In genomic region chr1:225651376-225651871, GRCh38 we compare ENCODE assay signal across 8 cellular contexts. TPM values are rescaled to one million over a fixed set of nuclear protein-coding genes. Genes with fewer than 3 reads are reported as not detected.
DNase-seq lines count a peak whose midpoint lies in the region; ATAC-seq and TF ChIP-seq lines count a peak whose summit lies in the region.

No MANE protein-coding gene starts in this region.

- H3K36me3 ChIP-seq in heart left ventricle: no peaks in the 10 kb centered on the region
- no peaks in the 10 kb centered on the region for H3K36me3 ChIP-seq in transverse colon

- ATAC-seq in heart left ventricle: no peak
- ATAC-seq in Right ventricle myocardium superior (ENCODE audit: poor library complexity): no peak
- ATAC-seq in activated naive CD8-positive, alpha-beta T cell treated with anti-CD3 and anti-CD28 coated beads, Interleukin-2, amount 50 U/mL, for 24 hours: no peak
- no peak for ATAC-seq in GM21526 (IDR thresholded peaks at IDR 0.05; ENCODE audit: low FRiP score, unreplicated experiment)
- ATAC-seq in GM18502 (IDR thresholded peaks at IDR 0.05; ENCODE audit: poor library complexity, unreplicated experiment): no peak

- H3K27me3 Mint-ChIP-seq in activated naive CD8-positive, alpha-beta T cell treated with anti-CD3 and anti-CD28 coated beads, Interleukin-2, amount 50 U/mL, for 24 hours: peaks cover 48% of the 10 kb centered on the region

- TF ChIP-seq POLR2A in heart left ventricle (IDR thresholded peaks at IDR 0.05): no peak
- TF ChIP-seq POLR2A in transverse colon (IDR thresholded peaks at IDR 0.05): no peak

- TF ChIP-seq CTCF in heart left ventricle (IDR thresholded peaks at IDR 0.05): no peak
- no peak for TF ChIP-seq CTCF in transverse colon (IDR thresholded peaks at IDR 0.05)

- no peak overlapping the region for H3K27ac Mint-ChIP-seq in activated naive CD8-positive, alpha-beta T cell treated with anti-CD3 and anti-CD28 coated beads, Interleukin-2, amount 50 U/mL, for 24 hours

- H3K27me3 ChIP-seq in heart left ventricle: peaks cover 0 to 6% (median 0%) of the 10 kb centered on the region in 9 donors
- no peaks in the 10 kb centered on the region for H3K27me3 ChIP-seq in transverse colon

- intact Hi-C loops in heart left ventricle (cut with DNase I) (loop anchor here (5.0 to 10.0 kb wide), 16 partner anchors 39 to 177 kb away; no protein-coding TSS in a partner anchor), Right ventricle myocardium superior (cut with DNase I) (loop anchor here (10.0 kb wide), 1 partner anchor 167 kb away; no protein-coding TSS in a partner anchor), transverse colon (cut with DNase I; ENCODE audit: low total_unique reads) (loop anchor here (5.0 to 10.0 kb wide), 2 partner anchors 126 to 167 kb away; partner anchors contain the start of gene SRP9)

- H3K4me1 Mint-ChIP-seq in activated naive CD8-positive, alpha-beta T cell treated with anti-CD3 and anti-CD28 coated beads, Interleukin-2, amount 50 U/mL, for 24 hours: peaks cover 12% of the 10 kb centered on the region

- H3K4me3 ChIP-seq in heart left ventricle: peak overlapping the region; percentile 80 to 99 (median 92)
- H3K4me3 ChIP-seq in transverse colon: peak overlapping the region; percentile 63 to 97 (median 84)

- H3K9me3 ChIP-seq in heart left ventricle (no peaks in the 10 kb centered on the region), transverse colon (no peaks in the 10 kb centered on the region)

- in situ Hi-C loops in transverse colon (cut with MboI; ENCODE audit: low pct_ligation_motif_present in 1 of 4, low pct_unique_long_range_greater_than_20kb in 1 of 4, low sequenced_read_pairs in 3 of 4): no loop called here

- no peak for TF ChIP-seq EP300 in transverse colon (IDR thresholded peaks at IDR 0.05; ENCODE audit: low read depth)

- peaks cover 0 to 70% (median 42%) of the 10 kb centered on the region in 12 donors for H3K4me1 ChIP-seq in heart left ventricle
- peaks cover 0 to 26% (median 4%) of the 10 kb centered on the region in 4 donors for H3K4me1 ChIP-seq in transverse colon

- no peak for DNase-seq in heart left ventricle
- no peak for DNase-seq in Right ventricle myocardium superior
- DNase-seq in activated naive CD8-positive, alpha-beta T cell treated with anti-CD3 and anti-CD28 coated beads, Interleukin-2, amount 50 U/mL, for 24 hours: no peak
- peak; percentile 43 for DNase-seq in kidney tubule cell (ENCODE audit: low spot score)
- DNase-seq in transverse colon: no peak
- DNase-seq in amygdala (lab: John Stamatoyannopoulos, UW): no peak

- 8 to 19% (median 14%) methylated on average over 8 of the region's 8 CpGs for WGBS in heart left ventricle, 4 donors
- WGBS in transverse colon (ENCODE audit: low coverage in 1 of 2), 2 donors: 27 to 36% methylated on average over 8 of the region's 8 CpGs

- no peaks in the 10 kb centered on the region for H3K36me3 Mint-ChIP-seq in activated naive CD8-positive, alpha-beta T cell treated with anti-CD3 and anti-CD28 coated beads, Interleukin-2, amount 50 U/mL, for 24 hours (ENCODE audit: low read depth)

- H3K9me3 Mint-ChIP-seq in activated naive CD8-positive, alpha-beta T cell treated with anti-CD3 and anti-CD28 coated beads, Interleukin-2, amount 50 U/mL, for 24 hours: no peaks in the 10 kb centered on the region

- H3K4me3 Mint-ChIP-seq in activated naive CD8-positive, alpha-beta T cell treated with anti-CD3 and anti-CD28 coated beads, Interleukin-2, amount 50 U/mL, for 24 hours: peak overlapping the region; percentile 77

- H3K27ac ChIP-seq in heart left ventricle (peak overlapping the region in 11 of 12 donors; percentile 92 to 100 (median 96)), transverse colon (peak overlapping the region; percentile 91 to 95 (median 94))

RNA-seq across cellular contexts. Expression of gene ENAH, which starts 1.5 kb away (rescaled TPM):
- total RNA-seq in heart left ventricle (100 to 1,000 TPM in 4 of 9 donors, 10 to 100 TPM in 5; 54.3 to 183 (median 97.6) TPM), Right ventricle myocardium superior (70.4 TPM), transverse colon (100 to 1,000 TPM in 1 of 4 donors, 10 to 100 TPM in 3; 14.7 to 140 (median 33.9) TPM)
- polyA plus RNA-seq in heart left ventricle: 10 to 100 TPM; 17.0 to 41.5 TPM
